In the genomic region with DNA sequence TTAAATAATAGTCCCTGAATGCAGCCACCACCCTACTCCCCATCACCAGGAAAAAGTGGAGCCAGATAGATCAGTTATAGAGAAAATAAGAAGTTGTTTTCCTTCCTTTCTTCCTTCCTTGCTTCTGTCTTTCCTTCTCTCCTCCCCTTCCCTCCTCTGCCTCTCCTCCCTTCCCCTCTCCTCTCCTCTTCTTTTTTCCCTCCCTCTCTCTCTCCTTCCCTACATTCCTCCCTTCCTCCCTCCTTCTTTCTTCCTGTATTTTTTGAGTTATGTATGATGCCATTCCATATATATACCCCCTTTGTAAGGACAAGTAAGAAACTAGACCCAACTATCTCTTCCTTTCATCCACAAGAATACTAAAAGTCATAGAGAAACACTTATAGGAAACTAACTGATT, we compare ENCODE assay signal across 22 cellular contexts.
DNase-seq lines count a peak whose midpoint lies in the region; FAIRE-seq and TF ChIP-seq lines count a peak whose summit lies in the region.
"Had no signal": no experiment of that assay in that cellular context is flagged by ENCODE, and none has a peak within 500 bp of the region (broad histone marks: within the 10 kb centered on the region; RNA-seq: fewer than 3 reads in every experiment).

No MANE protein-coding gene starts in this region.

- no peak for TF ChIP-seq CTCF in HEK293 (tag by site-specific recombination; IDR thresholded peaks at IDR 0.05)
- TF ChIP-seq CTCF in Loucy (conservative IDR thresholded peaks at IDR 0.05; ENCODE audit: low read length) = no peak
- no peak for TF ChIP-seq CTCF in H1 (IDR thresholded peaks at IDR 0.05; ENCODE audit: control extremely low read depth in 1 of 3, insufficient read depth in 1 of 3, low read depth in 1 of 3, low read length in 3 of 3)
- no peak for TF ChIP-seq CTCF in MCF 10A (IDR thresholded peaks at IDR 0.05; ENCODE audit: unreplicated experiment)
- no peak for TF ChIP-seq CTCF in osteocyte (IDR thresholded peaks at IDR 0.05)
- no peak for TF ChIP-seq CTCF in BE2C (IDR thresholded peaks at IDR 0.05; ENCODE audit: low read depth, low read length)

- H2BK15ac ChIP-seq in H1 (ENCODE audit: low read length) = no peak overlapping the region
- H2BK15ac ChIP-seq in neuronal stem cell (ENCODE audit: low read length) = no peak overlapping the region

- no peak overlapping the region for H2BK120ac ChIP-seq in H1 (replicated peaks; ENCODE audit: low read depth, low read length)
- H2BK120ac ChIP-seq in neuronal stem cell (ENCODE audit: low read depth, low read length) = no peak overlapping the region

- H3K27ac ChIP-seq in HEK293 (ENCODE audit: extremely low read depth, low read depth, low read length) (no peak overlapping the region), H1 (ENCODE audit: low read depth, low read length) (no peak overlapping the region), neuronal stem cell (replicated peaks; ENCODE audit: low read length) (no peak overlapping the region)
- H3K27ac ChIP-seq: BLaER1 treated with 17β-estradiol and CSF1 and Interleukin-3, amounts not matched to agents 10 nM and 100 nM; C4-2B had no signal

- H4K91ac ChIP-seq in H1 (replicated peaks; ENCODE audit: insufficient read length, low read length) (no peak overlapping the region), neuronal stem cell (ENCODE audit: low read depth, low read length, poor library complexity) (no peak overlapping the region)

- no peaks in the 10 kb centered on the region for H3F3A ChIP-seq in Loucy (ENCODE audit: low read depth)

- no peak for FAIRE-seq in H1 (lab: Jason Lieb, UNC)
- FAIRE-seq: A204.1, D721Med, G401.6, GM12891, GM19239 had no signal

- H2BK5ac ChIP-seq in H1 (ENCODE audit: low read depth, low read length) = no peak overlapping the region
- H2BK5ac ChIP-seq in neuronal stem cell (ENCODE audit: low read length) = no peak overlapping the region

- H3K4me1 ChIP-seq in HEK293 (ENCODE audit: control insufficient read depth, insufficient read depth, low read length) (no peaks in the 10 kb centered on the region), Loucy (ENCODE audit: insufficient read depth, low read length, poor library complexity, severe bottlenecking) (peaks cover 25% of the 10 kb centered on the region), H1 (replicated peaks in 1 of 4; ENCODE audit: control insufficient read depth in 3 of 4, insufficient read depth in 4 of 4, low read length in 3 of 4) (peaks cover 0 to 3% (median 0%) of the 10 kb centered on the region in 4 experiments; a peak in 2 of 7 replicates), neuronal stem cell (ENCODE audit: control insufficient read depth in 2 of 2, insufficient read depth in 1 of 2, low read depth in 1 of 2, low read length in 2 of 2) (peaks cover 6 to 12% of the 10 kb centered on the region in 2 donors), BE2C (no peaks in the 10 kb centered on the region)
- H3K4me1 ChIP-seq: Caco-2 had no signal

- H3K4me3 ChIP-seq in HEK293 (ENCODE audit: low read depth, low read length) (no peak overlapping the region), Loucy (ENCODE audit: low read length, poor library complexity, severe bottlenecking) (no peak overlapping the region), H1 (ENCODE audit: extremely low read depth in 1 of 4, insufficient read depth in 2 of 4, low read depth in 3 of 4, low read length in 4 of 4) (no peak overlapping the region), neuronal stem cell (ENCODE audit: low read length in 2 of 2) (no peak overlapping the region), BE2C (ENCODE audit: low read depth, low read length) (no peak overlapping the region)
- H3K4me3 ChIP-seq: BLaER1 treated with 17β-estradiol and CSF1 and Interleukin-3, amounts not matched to agents 10 nM and 100 nM had no signal

- H3K4me3 Mint-ChIP-seq in MCF 10A (ENCODE audit: unreplicated experiment) = no peak overlapping the region
- H3K4me3 Mint-ChIP-seq in osteocyte (ENCODE audit: unreplicated experiment) = no peak overlapping the region
- H3K4me3 Mint-ChIP-seq: CD4-positive, alpha-beta T cell; CD8-positive, alpha-beta T cell had no signal

- H3K9ac ChIP-seq in Loucy (ENCODE audit: low read depth, low read length, poor library complexity, severe bottlenecking) (no peak overlapping the region), H1 (replicated peaks in 1 of 4; ENCODE audit: extremely low read depth in 1 of 4, low read depth in 3 of 4, low read length in 3 of 4) (no peak overlapping the region), neuronal stem cell (ENCODE audit: low read depth, low read length, poor library complexity) (no peak overlapping the region)
- H3K9ac ChIP-seq: BLaER1 treated with 17β-estradiol and CSF1 and Interleukin-3, amounts not matched to agents 10 nM and 100 nM had no signal

- H3K27ac Mint-ChIP-seq in MCF 10A (ENCODE audit: low read depth, unreplicated experiment) (no peak overlapping the region), osteocyte (ENCODE audit: unreplicated experiment) (no peak overlapping the region)
- H3K27ac Mint-ChIP-seq: CD4-positive, alpha-beta T cell; CD8-positive, alpha-beta T cell had no signal

- H3K9me2 ChIP-seq in Loucy (replicated peaks; ENCODE audit: low read depth, low read length) = no peaks in the 10 kb centered on the region

- H3K36me3 Mint-ChIP-seq in MCF 10A (ENCODE audit: insufficient read depth, unreplicated experiment) (no peaks in the 10 kb centered on the region), osteocyte (ENCODE audit: unreplicated experiment) (no peaks in the 10 kb centered on the region)
- H3K36me3 Mint-ChIP-seq: CD8-positive, alpha-beta T cell had no signal

- H3K23ac ChIP-seq in H1 (ENCODE audit: insufficient read length) (no peak overlapping the region), neuronal stem cell (ENCODE audit: low read depth, low read length, poor library complexity) (no peak overlapping the region)

- no peak overlapping the region for H3K14ac ChIP-seq in H1 (ENCODE audit: insufficient read length)
- H3K14ac ChIP-seq in neuronal stem cell (ENCODE audit: low read length) = no peak overlapping the region

- H2BK12ac ChIP-seq in H1 (ENCODE audit: low read depth, low read length) (no peak overlapping the region), neuronal stem cell (ENCODE audit: low read length) (no peak overlapping the region)

- no peak overlapping the region for H4K5ac ChIP-seq in H1 (ENCODE audit: insufficient read length, low read depth, low read length)

- H3K27me3 ChIP-seq in Loucy (ENCODE audit: insufficient read depth, low read length, poor library complexity, severe bottlenecking) (no peaks in the 10 kb centered on the region), H1 (replicated peaks in 1 of 4; ENCODE audit: control insufficient read depth in 3 of 4, extremely low read depth in 1 of 4, insufficient read depth in 3 of 4, low read length in 3 of 4) (peaks cover 1 to 21% (median 14%) of the 10 kb centered on the region in 4 experiments; a peak in 6 of 7 replicates), neuronal stem cell (ENCODE audit: control insufficient read depth in 3 of 3, insufficient read depth in 3 of 3, low read depth in 1 of 3, low read length in 3 of 3) (no peaks in the 10 kb centered on the region), BE2C (no peaks in the 10 kb centered on the region)
- H3K27me3 ChIP-seq: BLaER1 treated with 17β-estradiol and CSF1 and Interleukin-3, amounts not matched to agents 10 nM and 100 nM had no signal

- H3K56ac ChIP-seq in H1 (replicated peaks; ENCODE audit: insufficient read length, low read depth, low read length) = peak overlapping the region; percentile 47

- H3K36me3 ChIP-seq in HEK293 (ENCODE audit: control insufficient read depth in 2 of 2, insufficient read depth in 1 of 2, low read length in 2 of 2) = no peaks in the 10 kb centered on the region
- H3K36me3 ChIP-seq in Loucy (ENCODE audit: insufficient read depth, low read length) = no peaks in the 10 kb centered on the region
- no peaks in the 10 kb centered on the region for H3K36me3 ChIP-seq in H1 (ENCODE audit: control insufficient read depth in 2 of 4, insufficient read depth in 4 of 4, low read length in 3 of 4)
- H3K36me3 ChIP-seq in neuronal stem cell (replicated peaks in 1 of 2; ENCODE audit: control insufficient read depth in 2 of 2, insufficient read depth in 2 of 2, low read length in 2 of 2) = no peaks in the 10 kb centered on the region
- H3K36me3 ChIP-seq in BE2C = no peaks in the 10 kb centered on the region
- H3K36me3 ChIP-seq: BLaER1 treated with 17β-estradiol and CSF1 and Interleukin-3, amounts not matched to agents 10 nM and 100 nM had no signal

- H3K27me3 Mint-ChIP-seq in MCF 10A (ENCODE audit: insufficient read depth, unreplicated experiment) (peaks cover 16% of the 10 kb centered on the region), osteocyte (ENCODE audit: unreplicated experiment) (peaks cover 20% of the 10 kb centered on the region)

- no peak overlapping the region for H3K4ac ChIP-seq in H1 (replicated peaks; ENCODE audit: insufficient read length, low read depth, low read length)
- no peak overlapping the region for H3K4ac ChIP-seq in neuronal stem cell (ENCODE audit: low read length)

- TF ChIP-seq EP300 in H1 (IDR thresholded peaks at IDR 0.05; ENCODE audit: borderline replicate concordance in 1 of 2, low read depth in 2 of 2, low read length in 2 of 2) = no peak

- TF ChIP-seq POLR2A in H1 (IDR thresholded peaks at IDR 0.05; ENCODE audit: control extremely low read depth in 1 of 2, low read depth in 2 of 2, low read length in 2 of 2) = no peak

- H3K79me1 ChIP-seq in H1 (ENCODE audit: low read depth, low read length) = no peaks in the 10 kb centered on the region
- no peaks in the 10 kb centered on the region for H3K79me1 ChIP-seq in neuronal stem cell (ENCODE audit: low read depth, low read length)

- H4K8ac ChIP-seq in H1 (ENCODE audit: extremely low read depth, insufficient read depth, low read length) (no peak overlapping the region), neuronal stem cell (ENCODE audit: low read depth, low read length) (no peak overlapping the region)

- H3K18ac ChIP-seq in H1 (ENCODE audit: extremely low read depth, low read length) (no peak overlapping the region), neuronal stem cell (ENCODE audit: low read length) (no peak overlapping the region)

- H3K4me1 Mint-ChIP-seq in MCF 10A (ENCODE audit: insufficient read depth, unreplicated experiment) = no peaks in the 10 kb centered on the region
- no peaks in the 10 kb centered on the region for H3K4me1 Mint-ChIP-seq in osteocyte (ENCODE audit: unreplicated experiment)

- no peak overlapping the region for H2BK20ac ChIP-seq in H1 (ENCODE audit: low read length)

- DNase-seq in H1 (ENCODE audit: low read depth in 1 of 2, low spot score in 2 of 2) (no peak), neuronal stem cell (ENCODE audit: low spot score) (no peak), MCF 10A (ENCODE audit: unreplicated experiment) (no peak), osteocyte (ENCODE audit: extremely low spot score, unreplicated experiment) (no peak), BE2C (no peak)
- DNase-seq: 8988T; ACHN; Caco-2; Calu3; CD4-positive, alpha-beta T cell; CD8-positive, alpha-beta T cell; DMS79 treated with DMSO at 0.1 percent for 48 hours; GF-D8 had no signal

- intact Hi-C loops in MCF 10A (cut with micrococcal nuclease) = no loop called here

- H3K9me3 ChIP-seq in HEK293 (ENCODE audit: control insufficient read depth, insufficient read depth, low read depth, low read length) (no peaks in the 10 kb centered on the region), Loucy (ENCODE audit: insufficient read depth, low read depth, low read length) (no peaks in the 10 kb centered on the region), H1 (ENCODE audit: insufficient read depth in 2 of 2, low read depth in 1 of 2, low read length in 1 of 2) (no peaks in the 10 kb centered on the region), neuronal stem cell (replicated peaks in 1 of 2; ENCODE audit: control insufficient read depth in 2 of 2, insufficient read depth in 1 of 2, low read depth in 1 of 2, low read length in 2 of 2) (no peaks in the 10 kb centered on the region), BE2C (no peaks in the 10 kb centered on the region)
- H3K9me3 ChIP-seq: BLaER1 treated with 17β-estradiol and CSF1 and Interleukin-3, amounts not matched to agents 10 nM and 100 nM; Caco-2 had no signal

- no peak for TF ChIP-seq RAD21 in H1 (IDR thresholded peaks at IDR 0.05 in 1 of 2, conservative IDR thresholded peaks at IDR 0.05 in 1 of 2; ENCODE audit: low read depth in 2 of 2, low read length in 2 of 2)

- no TSS peak for BruUV-seq in MCF 10A (replicated peaks; lab: Mats Ljungman, UMichigan)

- peak overlapping the region; percentile 39; the same call in 1 of the 2 replicates for H2AFZ ChIP-seq in Loucy (ENCODE audit: low read length)
- no peak overlapping the region for H2AFZ ChIP-seq in H1 (ENCODE audit: low read length)
- H2AFZ ChIP-seq in neuronal stem cell (ENCODE audit: low read length) = peak overlapping the region; percentile 35

- H2AK5ac ChIP-seq in H1 (ENCODE audit: low read depth, low read length) = no peak overlapping the region
- H2AK5ac ChIP-seq in neuronal stem cell (ENCODE audit: low read depth, low read length) = no peak overlapping the region

- peak overlapping the region; percentile 31 for H3K4me2 ChIP-seq in Loucy (ENCODE audit: low read depth, low read length, poor library complexity, severe bottlenecking)
- H3K4me2 ChIP-seq in H1 (ENCODE audit: insufficient read depth in 1 of 2, low read depth in 2 of 2, low read length in 2 of 2) = no peak overlapping the region
- H3K4me2 ChIP-seq in neuronal stem cell (ENCODE audit: insufficient read depth, low read length, poor library complexity, severe bottlenecking) = no peak overlapping the region

- H3K9me3 Mint-ChIP-seq in MCF 10A (ENCODE audit: unreplicated experiment) (no peaks in the 10 kb centered on the region), osteocyte (ENCODE audit: unreplicated experiment) (no peaks in the 10 kb centered on the region)
- H3K9me3 Mint-ChIP-seq: CD4-positive, alpha-beta T cell; CD8-positive, alpha-beta T cell had no signal

- no peaks in the 10 kb centered on the region for H3K79me2 ChIP-seq in Loucy (ENCODE audit: insufficient read depth, low read length)
- H3K79me2 ChIP-seq in H1 (ENCODE audit: control insufficient read depth in 1 of 2, insufficient read depth in 2 of 2, low read length in 2 of 2) = no peaks in the 10 kb centered on the region

- CTCF ChIA-PET in HEK293 (lab: Yijun Ruan, JAX) (interaction anchor here (0.7 kb wide), 1 partner anchor 120 kb away, joined by 3 read pairs; no protein-coding TSS in a partner anchor), H1 (lab: Charles Lee; ENCODE audit: partially characterized antibody) (interaction anchor here (1.5 kb wide), 1 partner anchor 33 kb away, joined by 4 read pairs; no protein-coding TSS in a partner anchor), MCF 10A (lab: Yijun Ruan, JAX) (no interaction called here)

- POLR2A ChIA-PET in HEK293 (lab: Yijun Ruan, JAX) = no interaction called here
- POLR2A ChIA-PET in H1 (lab: Charles Lee; ENCODE audit: partially characterized antibody) = no interaction called here
- POLR2A ChIA-PET in MCF 10A (lab: Yijun Ruan, JAX) = no interaction called here

- no peaks in the 10 kb centered on the region; the same call in 1 of the 2 replicates for H3K23me2 ChIP-seq in H1 (ENCODE audit: low read depth, low read length)

- H4K20me1 ChIP-seq in Loucy (ENCODE audit: insufficient read depth, low read length, poor library complexity, severe bottlenecking) (no peaks in the 10 kb centered on the region), H1 (replicated peaks in 1 of 2; ENCODE audit: control insufficient read depth in 1 of 2, insufficient read depth in 2 of 2, low read length in 2 of 2) (no peaks in the 10 kb centered on the region)
- H4K20me1 ChIP-seq: BLaER1 treated with 17β-estradiol and CSF1 and Interleukin-3, amounts not matched to agents 10 nM and 100 nM had no signal
